Comparison of ENCODE assay signal across 8 cellular contexts in the genomic region with DNA sequence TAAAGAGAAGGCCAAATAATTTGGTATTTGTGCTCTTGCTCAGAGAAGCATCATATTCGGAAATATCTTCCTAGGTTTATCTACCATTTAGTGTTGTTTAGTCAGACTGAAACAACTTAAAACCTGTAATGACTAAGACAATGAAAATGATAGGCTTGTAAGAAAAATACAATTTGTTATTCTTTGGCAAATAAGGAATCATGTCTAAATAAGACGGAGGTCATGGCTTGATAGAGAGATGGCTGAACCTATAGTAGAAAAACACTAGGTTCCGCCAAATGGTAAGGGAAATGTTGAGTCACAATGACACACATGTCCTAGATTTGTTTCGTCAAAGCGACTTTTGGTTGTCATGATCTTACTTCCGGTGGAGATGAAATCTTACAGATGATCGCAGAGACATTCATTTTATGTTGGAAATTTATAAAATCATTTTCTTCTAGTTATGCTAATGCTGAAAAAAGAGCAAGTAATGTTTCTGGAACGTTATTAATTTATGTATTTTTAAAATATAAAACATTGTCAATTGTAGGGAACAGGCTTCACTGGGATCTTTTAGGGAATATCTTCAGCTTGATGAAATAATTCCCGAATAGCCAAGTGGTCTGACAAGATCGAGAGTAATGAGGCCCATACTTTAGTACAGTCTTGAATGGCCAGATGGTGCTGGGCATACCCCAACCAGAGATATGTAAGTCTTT. TPM values are rescaled to one million over a fixed set of nuclear protein-coding genes. Genes with fewer than 3 reads are reported as not detected.
A peak's percentile ranks its signal among the peaks of the same experiment; 100 is the strongest.
DNase-seq lines count a peak whose midpoint lies in the region; ATAC-seq and TF ChIP-seq lines count a peak whose summit lies in the region.

No MANE protein-coding gene starts in this region.

- H3F3A ChIP-seq in neural progenitor cell (ENCODE audit: low read depth) = peaks cover 5% of the 10 kb centered on the region

- no peaks in the 10 kb centered on the region for H3K27me3 Mint-ChIP-seq in activated T-cell treated with anti-CD3 and anti-CD28 coated beads, Interleukin-2, amount 50 U/mL, for 4 hours (ENCODE audit: low read depth)
- H3K27me3 Mint-ChIP-seq in neural progenitor cell (ENCODE audit: insufficient read depth, low read depth) = peaks cover 6% of the 10 kb centered on the region

- H3K4me1 ChIP-seq in BLaER1 treated with 17β-estradiol and CSF1 and Interleukin-3, amounts not matched to agents 10 nM and 100 nM = peaks cover 55 to 75% (median 61%) of the 10 kb centered on the region in 10 experiments
- H3K4me1 ChIP-seq in left lung = peaks cover 0 to 73% of the 10 kb centered on the region in 2 donors
- peaks cover 12% of the 10 kb centered on the region for H3K4me1 ChIP-seq in neural progenitor cell
- no peaks in the 10 kb centered on the region for H3K4me1 ChIP-seq in BE2C

- H3K9me3 ChIP-seq in BLaER1 treated with 17β-estradiol and CSF1 and Interleukin-3, amounts not matched to agents 10 nM and 100 nM (replicated peaks in 1 of 11) = peaks cover 0 to 17% (median 0%) of the 10 kb centered on the region in 11 experiments; a peak in 1 of 22 replicates
- H3K9me3 ChIP-seq in left lung (no peaks in the 10 kb centered on the region), neural progenitor cell (ENCODE audit: low read depth) (no peaks in the 10 kb centered on the region), BE2C (no peaks in the 10 kb centered on the region)

- ATAC-seq in HG03378 (IDR thresholded peaks at IDR 0.05; ENCODE audit: unreplicated experiment) (peak; percentile 35), left lung (peak; percentile 28), GM19455 (IDR thresholded peaks at IDR 0.05; ENCODE audit: unreplicated experiment) (no peak)
- ATAC-seq in activated T-cell treated with anti-CD3 and anti-CD28 coated beads, Interleukin-2, amount 50 U/mL, for 4 hours = peak; percentile 3 to 12

- H3K27me3 ChIP-seq in BLaER1 treated with 17β-estradiol and CSF1 and Interleukin-3, amounts not matched to agents 10 nM and 100 nM = no peaks in the 10 kb centered on the region
- H3K27me3 ChIP-seq in left lung (no peaks in the 10 kb centered on the region), neural progenitor cell (no peaks in the 10 kb centered on the region), BE2C (no peaks in the 10 kb centered on the region)

- no peak overlapping the region for H2AFZ ChIP-seq in neural progenitor cell (replicated peaks)

- H3K36me3 Mint-ChIP-seq in activated T-cell treated with anti-CD3 and anti-CD28 coated beads, Interleukin-2, amount 50 U/mL, for 4 hours (ENCODE audit: insufficient read depth) = peaks cover 36% of the 10 kb centered on the region
- H3K36me3 Mint-ChIP-seq in neural progenitor cell = no peaks in the 10 kb centered on the region

- H3K4me1 Mint-ChIP-seq in activated T-cell treated with anti-CD3 and anti-CD28 coated beads, Interleukin-2, amount 50 U/mL, for 4 hours (ENCODE audit: low read depth) = peaks cover 69% of the 10 kb centered on the region
- peaks cover 13% of the 10 kb centered on the region for H3K4me1 Mint-ChIP-seq in neural progenitor cell

- H3K79me2 ChIP-seq in neural progenitor cell (ENCODE audit: low read depth) = no peaks in the 10 kb centered on the region

- H3K9me3 Mint-ChIP-seq in activated T-cell treated with anti-CD3 and anti-CD28 coated beads, Interleukin-2, amount 50 U/mL, for 4 hours = no peaks in the 10 kb centered on the region
- no peaks in the 10 kb centered on the region for H3K9me3 Mint-ChIP-seq in neural progenitor cell

- peak overlapping the region; percentile 81 to 97 (median 90) for H3K4me2 ChIP-seq in BLaER1 treated with 17β-estradiol and CSF1 and Interleukin-3, amounts not matched to agents 10 nM and 100 nM
- H3K4me2 ChIP-seq in neural progenitor cell = no peak overlapping the region

- peak overlapping the region; percentile 98 for H3K4me3 Mint-ChIP-seq in activated T-cell treated with anti-CD3 and anti-CD28 coated beads, Interleukin-2, amount 50 U/mL, for 4 hours
- no peak overlapping the region for H3K4me3 Mint-ChIP-seq in neural progenitor cell

- peak overlapping the region; percentile 80 to 98 (median 91) for H3K9ac ChIP-seq in BLaER1 treated with 17β-estradiol and CSF1 and Interleukin-3, amounts not matched to agents 10 nM and 100 nM
- H3K9ac ChIP-seq in neural progenitor cell = no peak overlapping the region

- H3K4me3 ChIP-seq in BLaER1 treated with 17β-estradiol and CSF1 and Interleukin-3, amounts not matched to agents 10 nM and 100 nM = peak overlapping the region; percentile 51 to 91 (median 80)
- H3K4me3 ChIP-seq in left lung (peak overlapping the region; percentile 28 to 55), neural progenitor cell (no peak overlapping the region), BE2C (ENCODE audit: low read depth, low read length) (no peak overlapping the region)

- no peak overlapping the region for H3K27ac Mint-ChIP-seq in neural progenitor cell

- peaks cover 0 to 56% (median 48%) of the 10 kb centered on the region in 11 experiments; a peak in 16 of 22 replicates for H3K36me3 ChIP-seq in BLaER1 treated with 17β-estradiol and CSF1 and Interleukin-3, amounts not matched to agents 10 nM and 100 nM
- no peaks in the 10 kb centered on the region for H3K36me3 ChIP-seq in left lung
- H3K36me3 ChIP-seq in neural progenitor cell = no peaks in the 10 kb centered on the region
- no peaks in the 10 kb centered on the region for H3K36me3 ChIP-seq in BE2C

- intact Hi-C loops in left lung (cut with DNase I) = no loop called here

- DNase-seq in activated T-cell treated with anti-CD3 and anti-CD28 coated beads, Interleukin-2, amount 50 U/mL, for 4 hours = no peak
- DNase-seq in left lung (no peak), neural progenitor cell (ENCODE audit: low spot score) (no peak), BE2C (no peak), HuH-7.5 (ENCODE audit: low spot score) (no peak)

- H3K27ac ChIP-seq in BLaER1 treated with 17β-estradiol and CSF1 and Interleukin-3, amounts not matched to agents 10 nM and 100 nM = peak overlapping the region; percentile 82 to 98 (median 93)
- peak overlapping the region; percentile 93 to 95 for H3K27ac ChIP-seq in left lung
- H3K27ac ChIP-seq in neural progenitor cell = no peak overlapping the region

- no peak for TF ChIP-seq CTCF in left lung (IDR thresholded peaks at IDR 0.05)
- TF ChIP-seq CTCF in neural progenitor cell (IDR thresholded peaks at IDR 0.05) = no peak
- no peak for TF ChIP-seq CTCF in BE2C (IDR thresholded peaks at IDR 0.05; ENCODE audit: low read depth, low read length)

- H4K20me1 ChIP-seq in BLaER1 treated with 17β-estradiol and CSF1 and Interleukin-3, amounts not matched to agents 10 nM and 100 nM = peaks cover 0 to 55% (median 46%) of the 10 kb centered on the region in 11 experiments; a peak in 19 of 22 replicates
- H4K20me1 ChIP-seq in neural progenitor cell (ENCODE audit: low read depth) = no peaks in the 10 kb centered on the region

RNA-seq across cellular contexts. Expression of a gene that starts 1.0 kb away (rescaled TPM):
- 100 to 1,000 TPM; 455 to 725 (median 567) TPM for total RNA-seq in activated T-cell treated with anti-CD3 and anti-CD28 coated beads, Interleukin-2, amount 50 U/mL, for 4 hours
- total RNA-seq in left lung = 100 to 1,000 TPM; 131 to 533 TPM
- not detected in 2 replicates for total RNA-seq in neural progenitor cell (ENCODE audit: low replicate concordance)
- not detected for polyA plus RNA-seq in BE2C (2012; ENCODE audit: insufficient read depth, insufficient read length, low read depth)

RNA-seq across cellular contexts. Expression of a gene that starts 35.0 kb away (rescaled TPM):
- 10 to 100 TPM; 25.9 to 30.5 (median 29.9) TPM for total RNA-seq in activated T-cell treated with anti-CD3 and anti-CD28 coated beads, Interleukin-2, amount 50 U/mL, for 4 hours
- total RNA-seq in left lung (10 to 100 TPM; 50.6 to 60.7 TPM), neural progenitor cell (ENCODE audit: low replicate concordance) (35.7 and 56.0 TPM in 2 replicates)
- 21.3 TPM for polyA plus RNA-seq in BE2C (2012; ENCODE audit: insufficient read depth, insufficient read length, low read depth)

Comparison
In these comparisons a context has a peak if more than half of its experiments do, and no peak if none do; other contexts are left out.
1. H3K4me3 ChIP-seq: peak in BLaER1 treated with 17β-estradiol and CSF1 and Interleukin-3, amounts not matched to agents 10 nM and 100 nM (10 of 10) and left lung (2 of 2); none in neural progenitor cell (single experiment) and BE2C (single experiment).
2. RNA of a gene that starts 1.0 kb away (total RNA-seq): 455 to 725 TPM in activated T-cell treated with anti-CD3 and anti-CD28 coated beads, Interleukin-2, amount 50 U/mL, for 4 hours and 131 to 533 TPM in left lung; not detected in neural progenitor cell; every median in the first group is over 100 times any median in the second.